Comparison of ENCODE assay signal across 22 cellular contexts in genomic region chr17:43312011-43312410, GRCh38.
"Had no signal": no experiment of that assay in that cellular context is flagged by ENCODE, and none has a peak within 500 bp of the region (broad histone marks: within the 10 kb centered on the region; RNA-seq: fewer than 3 reads in every experiment).

No MANE protein-coding gene starts in this region.

- H3K27me3 ChIP-seq: gastroesophageal sphincter, heart left ventricle, tibial artery had no signal

- H3K4me1 Mint-ChIP-seq: endodermal cell, memory B cell, nephron progenitor cell had no signal

- ATAC-seq: gastroesophageal sphincter; heart left ventricle; left colon; stimulated activated naive CD8-positive, alpha-beta T cell treated with anti-CD3 and anti-CD28 coated beads, Interleukin-15, Interleukin-2, amounts not matched to agents 100 U/mL and 50 U/mL, for 24 hours; T-helper 17 cell had no signal

- H3K36me3 ChIP-seq: gastroesophageal sphincter, heart left ventricle, tibial artery had no signal

- H3K9me3 ChIP-seq: gastroesophageal sphincter, heart left ventricle, tibial artery had no signal

- H3K4me3 Mint-ChIP-seq: activated CD4-positive, alpha-beta T cell treated with anti-CD3 and anti-CD28 coated beads, Interleukin-2, amount 10 ng/mL, durations not matched to agents 7 days and 5 days; endodermal cell; memory B cell; nephron progenitor cell; T-helper 17 cell had no signal

- H3K27me3 Mint-ChIP-seq: activated CD4-positive, alpha-beta T cell treated with anti-CD3 and anti-CD28 coated beads, Interleukin-2, amount 10 ng/mL, durations not matched to agents 7 days and 5 days; memory B cell; T-helper 17 cell had no signal

- H3K27ac Mint-ChIP-seq: activated CD4-positive, alpha-beta T cell treated with anti-CD3 and anti-CD28 coated beads, Interleukin-2, amount 10 ng/mL, durations not matched to agents 7 days and 5 days; endodermal cell; memory B cell; nephron progenitor cell; T-helper 17 cell had no signal

- H3K4me3 ChIP-seq: coronary artery, gastroesophageal sphincter, heart left ventricle, SK-N-MC, tibial artery had no signal

- H3K36me3 Mint-ChIP-seq: memory B cell had no signal

- H3K4me1 ChIP-seq: gastroesophageal sphincter, tibial artery had no signal

- DNase-seq: activated CD4-positive, alpha-beta T cell treated with anti-CD3 and anti-CD28 coated beads, Interleukin-2, amount 10 ng/mL, durations not matched to agents 7 days and 5 days; activated CD4-positive, CD25-positive, alpha-beta regulatory T cell; activated gamma-delta T cell; activated naive CD4-positive, alpha-beta T cell treated with anti-CD3 and anti-CD28 coated beads, Interleukin-2, amount 50 U/mL, for 16 hours; activated T-cell treated with anti-CD3 and anti-CD28 coated beads for 4 hours; amniotic stem cell; endodermal cell; heart left ventricle; left colon; nephron progenitor cell; occipital lobe; posterior cingulate gyrus; stimulated activated CD4-positive, alpha-beta T cell treated with anti-CD3 and anti-CD28 coated beads, Interleukin-4, amount 100 ng/mL, for 1 hour; stimulated activated naive CD8-positive, alpha-beta T cell treated with anti-CD3 and anti-CD28 coated beads, Interleukin-15, Interleukin-2, amounts not matched to agents 100 U/mL and 50 U/mL, for 24 hours; SW 1271; T-helper 17 cell had no signal

- H3K9me3 Mint-ChIP-seq: activated CD4-positive, alpha-beta T cell treated with anti-CD3 and anti-CD28 coated beads, Interleukin-2, amount 10 ng/mL, durations not matched to agents 7 days and 5 days; endodermal cell; memory B cell; nephron progenitor cell had no signal

- H3K27ac ChIP-seq: coronary artery, epithelial cell of prostate, gastroesophageal sphincter, heart left ventricle, SK-N-MC, tibial artery had no signal
